In the genomic region with DNA sequence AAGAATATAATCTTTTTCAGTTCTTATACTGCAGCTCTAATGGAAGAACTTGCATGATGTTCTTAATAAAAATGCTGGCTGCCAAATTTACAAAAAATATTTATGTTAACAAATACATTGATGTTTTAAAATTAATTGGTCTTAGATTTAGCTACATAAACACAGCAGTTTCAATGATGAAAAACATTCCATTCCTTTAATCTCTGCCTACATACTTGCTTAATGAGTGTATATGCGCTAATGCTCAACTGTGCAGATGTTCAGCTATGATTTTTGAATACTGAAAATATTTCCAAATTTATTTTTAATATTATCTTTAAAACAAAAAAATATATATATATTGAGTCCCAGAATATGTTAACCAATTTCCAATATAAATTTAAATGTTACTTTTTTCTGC, we compare ENCODE assay signal across 18 cellular contexts.
"Had no signal": no experiment of that assay in that cellular context is flagged by ENCODE, and none has a peak within 500 bp of the region (broad histone marks: within the 10 kb centered on the region; RNA-seq: fewer than 3 reads in every experiment).

No MANE protein-coding gene starts in this region.

- H3K9me3 ChIP-seq: left ventricle myocardium inferior, tibial artery had no signal

- ATAC-seq: activated T-helper 17 cell treated with anti-CD3 and anti-CD28 coated beads, Interleukin-2, amount 50 U/mL, for 72 hours; esophagus mucosa; T-helper 17 cell had no signal

- H3K4me1 ChIP-seq: left ventricle myocardium inferior had no signal

- DNase-seq: activated CD4-positive, alpha-beta T cell treated with anti-CD3 and anti-CD28 coated beads, Interleukin-2, amount 50 U/mL, for 4 hours; activated naive CD4-positive, alpha-beta T cell treated with Interleukin-2 at 50 U/mL for 16 hours; activated T-cell treated with anti-CD3 and anti-CD28 coated beads, Interleukin-2, amount 50 U/mL, for 1 hour; aorta; hippocampal formation; left ventricle myocardium inferior; mammary epithelial cell; nephron progenitor cell; retina; stimulated activated CD4-positive, alpha-beta T cell treated with anti-CD3 and anti-CD28 coated beads, Interleukin-12 subunit alpha, Interleukin-12 subunit beta, amount 100 ng/mL, for 4 hours; stimulated activated CD4-positive, alpha-beta T cell treated with anti-CD3 and anti-CD28 coated beads, Interleukin-1b, Interleukin-23, amount 100 ng/mL, for 48 hours; stimulated activated naive CD4-positive, alpha-beta T cell treated with Interleukin-2 at 50 U/mL for 16 hours; T-helper 17 cell; tibial artery; WERI-Rb-1 had no signal

- H3K4me3 ChIP-seq: coronary artery, left ventricle myocardium inferior, tibial artery had no signal

- H3K27ac ChIP-seq: coronary artery, left ventricle myocardium inferior, tibial artery, WERI-Rb-1 had no signal

- H3K36me3 ChIP-seq: left ventricle myocardium inferior, tibial artery, WERI-Rb-1 had no signal

- H3K27me3 ChIP-seq: tibial artery had no signal
